ENCODE assay signal across 1 cellular context in genomic region chr17:74373838-74374606, GRCh38.
TF ChIP-seq lines count a peak whose summit lies in the region.

No MANE protein-coding gene starts in this region.

TF ChIP-seq in HepG2, 621 proteins besides CTCF, POLR2A, EP300 and RAD21 (continued from another document and continues in another):
- TF ChIP-seq DPF2 (CRISPR knock-in tag; IDR thresholded peaks at IDR 0.05; ENCODE audit: borderline replicate concordance, low read depth) (peak; percentile 75; the same call in 1 of the 2 replicates), POLR2AphosphoS2 (IDR thresholded peaks at IDR 0.05; ENCODE audit: low read depth, low read length) (no peak), EED (CRISPR knock-in tag; IDR thresholded peaks at IDR 0.05) (no peak), ZFP82 (CRISPR knock-in tag; IDR thresholded peaks at IDR 0.05; ENCODE audit: borderline replicate concordance) (no peak), HNF1A (IDR thresholded peaks at IDR 0.05; ENCODE audit: low read depth) (peak; percentile 42; the same call in 1 of the 2 replicates), HNF1A (CRISPR knock-in tag; IDR thresholded peaks at IDR 0.05; ENCODE audit: borderline replicate concordance) (peak; percentile 71; the same call in 1 of the 2 replicates), SNAPC2 (CRISPR knock-in tag; IDR thresholded peaks at IDR 0.05) (no peak; the same call in 1 of the 2 replicates), NFATC3 (CRISPR knock-in tag; IDR thresholded peaks at IDR 0.05) (no peak), ZNF205 (CRISPR knock-in tag; IDR thresholded peaks at IDR 0.05) (peak; percentile 81), ZNF256 (CRISPR knock-in tag; conservative IDR thresholded peaks at IDR 0.05) (no peak), JARID2 (CRISPR knock-in tag; IDR thresholded peaks at IDR 0.05; ENCODE audit: insufficient replicate concordance) (peak; percentile 29), GFI1 (CRISPR knock-in tag; IDR thresholded peaks at IDR 0.05; ENCODE audit: borderline replicate concordance) (no peak; the same call in 1 of the 2 replicates), BCL6 (CRISPR knock-in tag; IDR thresholded peaks at IDR 0.05) (peak; percentile 46), ZBED4 (CRISPR knock-in tag; IDR thresholded peaks at IDR 0.05; ENCODE audit: borderline replicate concordance) (no peak; the same call in 1 of the 2 replicates), SMAD1 (CRISPR knock-in tag; IDR thresholded peaks at IDR 0.05; ENCODE audit: borderline replicate concordance, low read depth) (no peak), MXD1 (CRISPR knock-in tag; IDR thresholded peaks at IDR 0.05) (no peak; the same call in 1 of the 2 replicates), HNRNPLL (IDR thresholded peaks at IDR 0.05; ENCODE audit: low read depth, low read length, poor library complexity, severe bottlenecking) (no peak), ZNF33A (CRISPR knock-in tag; IDR thresholded peaks at IDR 0.05; ENCODE audit: borderline replicate concordance) (no peak), ZSCAN29 (CRISPR knock-in tag; conservative IDR thresholded peaks at IDR 0.05) (no peak), TFDP1 (CRISPR knock-in tag; IDR thresholded peaks at IDR 0.05; ENCODE audit: borderline replicate concordance) (no peak), ZNF230 (CRISPR knock-in tag; IDR thresholded peaks at IDR 0.05) (no peak), FOXM1 (CRISPR knock-in tag; IDR thresholded peaks at IDR 0.05) (no peak), ZNF354B (CRISPR knock-in tag; IDR thresholded peaks at IDR 0.05) (no peak), CREM (IDR thresholded peaks at IDR 0.05) (peak; percentile 65; the same call in 1 of the 2 replicates), CREM (CRISPR knock-in tag; IDR thresholded peaks at IDR 0.05) (no peak), ZNF281 (CRISPR knock-in tag; IDR thresholded peaks at IDR 0.05; ENCODE audit: borderline replicate concordance) (peak; percentile 94), GMEB1 (CRISPR knock-in tag; IDR thresholded peaks at IDR 0.05; ENCODE audit: borderline replicate concordance) (no peak; the same call in 1 of the 2 replicates), ZNF570 (CRISPR knock-in tag; IDR thresholded peaks at IDR 0.05; ENCODE audit: borderline replicate concordance) (no peak), ZFP37 (CRISPR knock-in tag; IDR thresholded peaks at IDR 0.05; ENCODE audit: borderline replicate concordance) (no peak), HDAC1 (CRISPR knock-in tag; IDR thresholded peaks at IDR 0.05) (peak; percentile 92), MIER3 (CRISPR knock-in tag; IDR thresholded peaks at IDR 0.05; ENCODE audit: borderline replicate concordance) (peak; percentile 75; the same call in 1 of the 2 replicates)
- TF ChIP-seq, protein P1, sequence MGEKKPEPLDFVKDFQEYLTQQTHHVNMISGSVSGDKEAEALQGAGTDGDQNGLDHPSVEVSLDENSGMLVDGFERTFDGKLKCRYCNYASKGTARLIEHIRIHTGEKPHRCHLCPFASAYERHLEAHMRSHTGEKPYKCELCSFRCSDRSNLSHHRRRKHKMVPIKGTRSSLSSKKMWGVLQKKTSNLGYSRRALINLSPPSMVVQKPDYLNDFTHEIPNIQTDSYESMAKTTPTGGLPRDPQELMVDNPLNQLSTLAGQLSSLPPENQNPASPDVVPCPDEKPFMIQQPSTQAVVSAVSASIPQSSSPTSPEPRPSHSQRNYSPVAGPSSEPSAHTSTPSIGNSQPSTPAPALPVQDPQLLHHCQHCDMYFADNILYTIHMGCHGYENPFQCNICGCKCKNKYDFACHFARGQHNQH (CRISPR knock-in tag; IDR thresholded peaks at IDR 0.05), result peak; percentile 93
- TF ChIP-seq, protein P2, sequence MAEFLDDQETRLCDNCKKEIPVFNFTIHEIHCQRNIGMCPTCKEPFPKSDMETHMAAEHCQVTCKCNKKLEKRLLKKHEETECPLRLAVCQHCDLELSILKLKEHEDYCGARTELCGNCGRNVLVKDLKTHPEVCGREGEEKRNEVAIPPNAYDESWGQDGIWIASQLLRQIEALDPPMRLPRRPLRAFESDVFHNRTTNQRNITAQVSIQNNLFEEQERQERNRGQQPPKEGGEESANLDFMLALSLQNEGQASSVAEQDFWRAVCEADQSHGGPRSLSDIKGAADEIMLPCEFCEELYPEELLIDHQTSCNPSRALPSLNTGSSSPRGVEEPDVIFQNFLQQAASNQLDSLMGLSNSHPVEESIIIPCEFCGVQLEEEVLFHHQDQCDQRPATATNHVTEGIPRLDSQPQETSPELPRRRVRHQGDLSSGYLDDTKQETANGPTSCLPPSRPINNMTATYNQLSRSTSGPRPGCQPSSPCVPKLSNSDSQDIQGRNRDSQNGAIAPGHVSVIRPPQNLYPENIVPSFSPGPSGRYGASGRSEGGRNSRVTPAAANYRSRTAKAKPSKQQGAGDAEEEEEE (CRISPR knock-in tag; IDR thresholded peaks at IDR 0.05; ENCODE audit: borderline replicate concordance), result no peak; the same call in 1 of the 2 replicates
- TF ChIP-seq, protein P3, sequence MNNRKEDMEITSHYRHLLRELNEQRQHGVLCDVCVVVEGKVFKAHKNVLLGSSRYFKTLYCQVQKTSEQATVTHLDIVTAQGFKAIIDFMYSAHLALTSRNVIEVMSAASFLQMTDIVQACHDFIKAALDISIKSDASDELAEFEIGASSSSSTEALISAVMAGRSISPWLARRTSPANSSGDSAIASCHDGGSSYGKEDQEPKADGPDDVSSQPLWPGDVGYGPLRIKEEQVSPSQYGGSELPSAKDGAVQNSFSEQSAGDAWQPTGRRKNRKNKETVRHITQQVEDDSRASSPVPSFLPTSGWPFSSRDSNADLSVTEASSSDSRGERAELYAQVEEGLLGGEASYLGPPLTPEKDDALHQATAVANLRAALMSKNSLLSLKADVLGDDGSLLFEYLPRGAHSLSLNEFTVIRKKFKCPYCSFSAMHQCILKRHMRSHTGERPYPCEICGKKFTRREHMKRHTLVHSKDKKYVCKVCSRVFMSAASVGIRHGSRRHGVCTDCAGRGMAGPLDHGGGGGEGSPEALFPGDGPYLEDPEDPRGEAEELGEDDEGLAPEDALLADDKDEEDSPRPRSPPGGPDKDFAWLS (CRISPR knock-in tag; IDR thresholded peaks at IDR 0.05; ENCODE audit: borderline replicate concordance), result no peak
- TF ChIP-seq, protein P4, sequence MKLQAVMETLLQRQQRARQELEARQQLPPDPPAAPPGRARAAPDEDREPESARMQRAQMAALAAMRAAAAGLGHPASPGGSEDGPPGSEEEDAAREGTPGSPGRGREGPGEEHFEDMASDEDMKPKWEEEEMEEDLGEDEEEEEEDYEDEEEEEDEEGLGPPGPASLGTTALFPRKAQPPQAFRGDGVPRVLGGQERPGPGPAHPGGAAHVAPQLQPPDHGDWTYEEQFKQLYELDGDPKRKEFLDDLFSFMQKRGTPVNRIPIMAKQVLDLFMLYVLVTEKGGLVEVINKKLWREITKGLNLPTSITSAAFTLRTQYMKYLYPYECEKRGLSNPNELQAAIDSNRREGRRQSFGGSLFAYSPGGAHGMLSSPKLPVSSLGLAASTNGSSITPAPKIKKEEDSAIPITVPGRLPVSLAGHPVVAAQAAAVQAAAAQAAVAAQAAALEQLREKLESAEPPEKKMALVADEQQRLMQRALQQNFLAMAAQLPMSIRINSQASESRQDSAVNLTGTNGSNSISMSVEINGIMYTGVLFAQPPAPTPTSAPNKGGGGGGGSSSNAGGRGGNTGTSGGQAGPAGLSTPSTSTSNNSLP (IDR thresholded peaks at IDR 0.05; ENCODE audit: low read depth, low read length), result no peak
